Comparison of ENCODE assay signal across 1 cellular context in the genomic region with DNA sequence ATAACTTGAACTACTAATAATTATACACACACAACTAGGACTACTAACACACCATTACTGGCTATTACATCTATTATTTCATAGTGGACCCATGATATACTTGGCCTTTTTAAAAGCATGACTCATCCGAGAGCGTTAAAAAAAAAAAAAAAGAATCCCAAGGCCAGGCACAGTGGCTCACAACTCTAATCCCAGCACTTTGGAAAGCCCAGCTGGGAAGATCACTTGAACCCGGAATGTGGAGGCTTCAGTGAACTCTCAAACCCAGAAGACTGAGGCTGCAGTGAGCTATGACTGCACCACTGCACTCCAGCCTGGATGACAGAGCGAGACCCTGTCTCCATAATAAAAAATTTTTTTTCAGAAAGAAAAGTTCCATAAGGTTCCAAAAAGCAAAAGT.
A peak's percentile ranks its signal among the peaks of the same experiment; 100 is the strongest.
TF ChIP-seq lines count a peak whose summit lies in the region.

No MANE protein-coding gene starts in this region.

TF ChIP-seq in K562, 482 proteins besides CTCF, POLR2A, EP300 and RAD21 (continued from another document):
- peak; percentile 93 for TF ChIP-seq ZNF384 (IDR thresholded peaks at IDR 0.05; ENCODE audit: low read depth, low read length)
- TF ChIP-seq SNIP1 (IDR thresholded peaks at IDR 0.05; ENCODE audit: low read depth): peak; percentile 52; the same call in 1 of the 2 replicates
- peak; percentile 86 for TF ChIP-seq FOSL1 (tag; conservative IDR thresholded peaks at IDR 0.05)
- peak; percentile 33; the same call in 1 of the 2 replicates for TF ChIP-seq ARID1B (IDR thresholded peaks at IDR 0.05)
- no peak for TF ChIP-seq CBFB (CRISPR knock-in tag; IDR thresholded peaks at IDR 0.05)
- no peak for TF ChIP-seq ATF1 (CRISPR knock-in tag; IDR thresholded peaks at IDR 0.05)
- TF ChIP-seq ATF1 (tag; IDR thresholded peaks at IDR 0.05): no peak
- TF ChIP-seq DPF2 (IDR thresholded peaks at IDR 0.05): peak; percentile 39; the same call in 1 of the 2 replicates
- 0 out of 2 replicates have a peak, but pooled peaks have one; percentile 45 for TF ChIP-seq SMARCA4 (IDR thresholded peaks at IDR 0.05)
- peak; percentile 92 for TF ChIP-seq ATF3 (IDR thresholded peaks at IDR 0.05)
- TF ChIP-seq ATF3 (CRISPR knock-in tag; conservative IDR thresholded peaks at IDR 0.05): peak; percentile 53; the same call in 1 of the 2 replicates
- TF ChIP-seq SMARCE1 (IDR thresholded peaks at IDR 0.05): 0 out of 2 replicates have a peak, but pooled peaks have one; percentile 43
- 0 out of 2 replicates have a peak, but pooled peaks have one; percentile 19 for TF ChIP-seq ZNF121 (CRISPR knock-in tag; conservative IDR thresholded peaks at IDR 0.05)
- TF ChIP-seq HNRNPL (IDR thresholded peaks at IDR 0.05; ENCODE audit: low read depth, low read length): no peak
TF ChIP-seq in K562: peak in this region for 11.
